In genomic region chr14:101198398-101199027, GRCh38 we compare ENCODE assay signal across 27 cellular contexts.
A peak's percentile ranks its signal among the peaks of the same experiment; 100 is the strongest.
DNase-seq lines count a peak whose midpoint lies in the region; ATAC-seq and TF ChIP-seq lines count a peak whose summit lies in the region.
"Had no signal": no experiment of that assay in that cellular context is flagged by ENCODE, and none has a peak within 500 bp of the region (broad histone marks: within the 10 kb centered on the region; RNA-seq: fewer than 3 reads in every experiment).

No MANE protein-coding gene starts in this region.

- POLR2A ChIA-PET in WTC11 (lab: Charles Lee): no interaction called here

- no peak overlapping the region for H3K4me3 Mint-ChIP-seq in Calu3 (ENCODE audit: low read depth, unreplicated experiment)
- no peak overlapping the region for H3K4me3 Mint-ChIP-seq in WTC11
- H3K4me3 Mint-ChIP-seq: activated naive CD8-positive, alpha-beta T cell treated with anti-CD3 and anti-CD28 coated beads, Interleukin-2, amount 50 U/mL, for 24 hours had no signal

- no peaks in the 10 kb centered on the region for H3K4me1 ChIP-seq in left lung
- H3K4me1 ChIP-seq: psoas muscle, suprapubic skin had no signal

- H3K36me3 ChIP-seq in left lung: no peaks in the 10 kb centered on the region
- H3K36me3 ChIP-seq: suprapubic skin had no signal

- H3K9me3 Mint-ChIP-seq in Calu3 (ENCODE audit: low read depth, unreplicated experiment): no peaks in the 10 kb centered on the region
- H3K9me3 Mint-ChIP-seq in WTC11: peaks cover 7% of the 10 kb centered on the region

- no TSS peak for BruUV-seq in Calu3 (replicated peaks; lab: Mats Ljungman, UMichigan)

- H3K27ac Mint-ChIP-seq in Calu3 (ENCODE audit: unreplicated experiment) (no peak overlapping the region), WTC11 (0 out of 2 replicates have a peak overlapping the region, but pooled peaks have one; percentile 78)
- H3K27ac Mint-ChIP-seq: activated naive CD8-positive, alpha-beta T cell treated with anti-CD3 and anti-CD28 coated beads, Interleukin-2, amount 50 U/mL, for 24 hours had no signal

- H3K27me3 Mint-ChIP-seq in Calu3 (ENCODE audit: unreplicated experiment): no peaks in the 10 kb centered on the region
- H3K27me3 Mint-ChIP-seq in WTC11 (ENCODE audit: low read depth): peaks cover 2% of the 10 kb centered on the region; the same call in 1 of the 2 replicates
- H3K27me3 Mint-ChIP-seq: activated naive CD8-positive, alpha-beta T cell treated with anti-CD3 and anti-CD28 coated beads, Interleukin-2, amount 50 U/mL, for 24 hours had no signal

- H3K9me3 ChIP-seq in left lung: peaks cover 0 to 5% of the 10 kb centered on the region in 2 donors
- H3K9me3 ChIP-seq: mucosa of descending colon, psoas muscle, suprapubic skin had no signal

- DNase-seq in Calu3 (peak; percentile 17), WTC11 (ENCODE audit: low spot score) (no peak), left lung (peak; percentile 11 to 59), posterior vena cava (ENCODE audit: low spot score) (peak; percentile 75)
- DNase-seq: ACHN; activated gamma-delta T cell treated with Interleukin-2 at 50 U/mL for 16 hours; activated naive CD8-positive, alpha-beta T cell treated with anti-CD3 and anti-CD28 coated beads, Interleukin-2, amount 50 U/mL, for 24 hours; effector CD4-positive, alpha-beta T cell; erythroblast; foreskin fibroblast; MM.1S; mucosa of descending colon; NCI-H1417; NCI-H2081; NCI-H345; NCI-H82; T1000 had no signal

- no peak overlapping the region for H3K4me3 ChIP-seq in left lung
- H3K4me3 ChIP-seq: hepatocyte, K562, mucosa of descending colon, psoas muscle, suprapubic skin had no signal

- peaks cover 0 to 8% of the 10 kb centered on the region in 2 donors for H3K27me3 ChIP-seq in left lung
- H3K27me3 ChIP-seq: hepatocyte, suprapubic skin had no signal

- ATAC-seq in WTC11 (no peak), left lung (no peak), HG03139 (IDR thresholded peaks at IDR 0.05; ENCODE audit: unreplicated experiment) (no peak), HG03025 (IDR thresholded peaks at IDR 0.05; ENCODE audit: low FRiP score, unreplicated experiment) (no peak), GM18867 (IDR thresholded peaks at IDR 0.05; ENCODE audit: unreplicated experiment) (no peak), HG02981 (IDR thresholded peaks at IDR 0.05; ENCODE audit: unreplicated experiment) (no peak)
- ATAC-seq: activated naive CD8-positive, alpha-beta T cell treated with anti-CD3 and anti-CD28 coated beads, Interleukin-2, amount 50 U/mL, for 24 hours; K562; left ventricle myocardium superior; mucosa of descending colon; psoas muscle; Right ventricle myocardium inferior had no signal

- H3K4me1 Mint-ChIP-seq in Calu3 (ENCODE audit: low read depth, unreplicated experiment) (peaks cover 10% of the 10 kb centered on the region), WTC11 (peaks cover 11% of the 10 kb centered on the region)
- H3K4me1 Mint-ChIP-seq: activated naive CD8-positive, alpha-beta T cell treated with anti-CD3 and anti-CD28 coated beads, Interleukin-2, amount 50 U/mL, for 24 hours had no signal

- CTCF ChIA-PET in Calu3 (lab: Charles Lee) (interaction anchor here (1.2 kb wide), 1 partner anchor 37 kb away, joined by 3 read pairs; no protein-coding TSS in a partner anchor), WTC11 (lab: Charles Lee) (interaction anchor here (1.8 kb wide), 1 partner anchor 15 kb away, joined by 6 read pairs; no protein-coding TSS in a partner anchor)

- no peak for TF ChIP-seq CTCF in Calu3 (IDR thresholded peaks at IDR 0.05; ENCODE audit: unreplicated experiment)
- TF ChIP-seq CTCF in WTC11 (IDR thresholded peaks at IDR 0.05): no peak
- no peak for TF ChIP-seq CTCF in left lung (IDR thresholded peaks at IDR 0.05)

- H3K27ac ChIP-seq in left lung: no peak overlapping the region
- H3K27ac ChIP-seq: hepatocyte, psoas muscle, suprapubic skin had no signal

- H3K36me3 Mint-ChIP-seq in Calu3 (ENCODE audit: insufficient read depth, unreplicated experiment): no peaks in the 10 kb centered on the region
- peaks cover 2% of the 10 kb centered on the region; the same call in 1 of the 2 replicates for H3K36me3 Mint-ChIP-seq in WTC11

- intact Hi-C loops in Calu3 (cut with micrococcal nuclease; ENCODE audit: unreplicated experiment): no loop called here
- intact Hi-C loops in left lung (cut with DNase I): loop anchor here in 1 of 2 donors (10.0 kb wide), 1 partner anchor 356 kb away; no protein-coding TSS in a partner anchor
- intact Hi-C loops in posterior vena cava (cut with DNase I): no loop called here

TF ChIP-seq in WTC11, 78 proteins besides CTCF, POLR2A, EP300 and RAD21 (continues in another document):
- TF ChIP-seq USF2 (CRISPR knock-in tag; IDR thresholded peaks at IDR 0.05) (no peak), E2F4 (CRISPR knock-in tag; IDR thresholded peaks at IDR 0.05; ENCODE audit: borderline replicate concordance, low read depth) (no peak), NR2C2 (CRISPR knock-in tag; IDR thresholded peaks at IDR 0.05) (no peak), CREB1 (CRISPR knock-in tag; IDR thresholded peaks at IDR 0.05) (no peak), ARID4B (CRISPR knock-in tag; IDR thresholded peaks at IDR 0.05; ENCODE audit: borderline replicate concordance) (no peak), NFE2L1 (CRISPR knock-in tag; IDR thresholded peaks at IDR 0.05) (no peak), ATF2 (CRISPR knock-in tag; IDR thresholded peaks at IDR 0.05; ENCODE audit: borderline replicate concordance, low read depth) (no peak)
